In the genomic region with DNA sequence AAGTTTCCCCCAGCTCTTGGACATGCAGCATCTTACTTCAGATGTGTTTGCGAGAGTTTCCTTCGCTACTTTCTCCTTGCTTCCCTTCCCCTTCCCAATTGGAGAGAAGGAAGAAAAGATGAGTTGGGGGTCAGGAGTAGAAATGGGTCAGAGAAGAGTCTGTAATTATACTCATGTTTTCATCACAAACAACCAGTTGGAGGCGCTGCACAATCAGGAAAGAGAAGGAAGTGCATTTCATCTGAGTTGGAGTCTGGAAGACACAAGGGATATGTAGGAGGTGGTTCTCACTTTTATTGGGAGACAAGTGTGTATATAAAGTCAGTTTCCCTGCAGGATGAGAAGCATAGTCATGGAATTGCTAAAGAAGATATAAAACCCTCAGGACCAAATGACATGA, we compare ENCODE assay signal across 14 cellular contexts. TPM values are rescaled to one million over a fixed set of nuclear protein-coding genes. Genes with fewer than 3 reads are reported as not detected.
A peak's percentile ranks its signal among the peaks of the same experiment; 100 is the strongest.
DNase-seq lines count a peak whose midpoint lies in the region; TF ChIP-seq lines count a peak whose summit lies in the region.
"Had no signal": no experiment of that assay in that cellular context is flagged by ENCODE, and none has a peak within 500 bp of the region (broad histone marks: within the 10 kb centered on the region; RNA-seq: fewer than 3 reads in every experiment).

No MANE protein-coding gene starts in this region.

- H3K4me3 ChIP-seq in CD8-positive, alpha-beta memory T cell (ENCODE audit: low read length) = no peak overlapping the region
- H3K4me3 ChIP-seq: heart right ventricle, right atrium auricular region had no signal

- POLR2A ChIA-PET in CD8-positive, alpha-beta memory T cell (lab: Charles Lee) = no interaction called here

- peaks cover 8% of the 10 kb centered on the region for H3K4me1 Mint-ChIP-seq in progenitor cell of endocrine pancreas (ENCODE audit: low read depth)
- H3K4me1 Mint-ChIP-seq in CD8-positive, alpha-beta memory T cell = no peaks in the 10 kb centered on the region
- H3K4me1 Mint-ChIP-seq: activated naive CD8-positive, alpha-beta T cell treated with anti-CD3 and anti-CD28 coated beads for 36 hours had no signal

- H3K36me3 ChIP-seq in CD8-positive, alpha-beta memory T cell (ENCODE audit: insufficient read depth, low read length) = no peaks in the 10 kb centered on the region
- H3K36me3 ChIP-seq: right atrium auricular region had no signal

- no peaks in the 10 kb centered on the region for H3K27me3 ChIP-seq in CD8-positive, alpha-beta memory T cell (ENCODE audit: insufficient read depth, low read length, poor library complexity, severe bottlenecking)
- H3K27me3 ChIP-seq: right atrium auricular region had no signal

- CTCF ChIA-PET in CD8-positive, alpha-beta memory T cell (lab: Charles Lee) = no interaction called here

- DNase-seq in NCI-H82 (lab: John Stamatoyannopoulos, UW) (peak; percentile 24), NCI-H82 treated with DMSO at 0.1 percent for 48 hours (lab: John Stamatoyannopoulos, UW; ENCODE audit: unreplicated experiment) (no peak), NAMALWA (ENCODE audit: low spot score) (peak; percentile 25), cerebellar cortex (ENCODE audit: low spot score) (peak; percentile 27), progenitor cell of endocrine pancreas (ENCODE audit: low spot score, unreplicated experiment) (no peak), NCI-H2107 (lab: John Stamatoyannopoulos, UW) (no peak), posterior cingulate gyrus (no peak)
- DNase-seq in CD8-positive, alpha-beta memory T cell = no peak
- DNase-seq: activated CD4-positive, alpha-beta memory T cell treated with anti-CD3 and anti-CD28 coated beads for 36 hours; activated naive CD8-positive, alpha-beta T cell treated with anti-CD3 and anti-CD28 coated beads for 36 hours; heart right ventricle; SW 1271 had no signal

- intact Hi-C loops in posterior cingulate gyrus (cut with DNase I) = no loop called here

- H3K36me3 Mint-ChIP-seq in progenitor cell of endocrine pancreas (ENCODE audit: insufficient read depth) = no peaks in the 10 kb centered on the region
- peaks cover 0 to 11% (median 3%) of the 10 kb centered on the region in 3 donors for H3K36me3 Mint-ChIP-seq in CD8-positive, alpha-beta memory T cell
- H3K36me3 Mint-ChIP-seq: activated naive CD8-positive, alpha-beta T cell treated with anti-CD3 and anti-CD28 coated beads for 36 hours had no signal

- H3K9me3 ChIP-seq in CD8-positive, alpha-beta memory T cell (ENCODE audit: low read length) = no peaks in the 10 kb centered on the region
- H3K9me3 ChIP-seq: heart right ventricle, right atrium auricular region had no signal

- no peak overlapping the region for H3K27ac ChIP-seq in CD8-positive, alpha-beta memory T cell (ENCODE audit: low read depth, low read length)
- H3K27ac ChIP-seq: heart right ventricle, right atrium auricular region had no signal

- no peaks in the 10 kb centered on the region for H3K9me3 Mint-ChIP-seq in progenitor cell of endocrine pancreas (ENCODE audit: low read depth)
- H3K9me3 Mint-ChIP-seq in CD8-positive, alpha-beta memory T cell = no peaks in the 10 kb centered on the region
- H3K9me3 Mint-ChIP-seq: activated CD4-positive, alpha-beta memory T cell treated with anti-CD3 and anti-CD28 coated beads for 36 hours; activated naive CD8-positive, alpha-beta T cell treated with anti-CD3 and anti-CD28 coated beads for 36 hours had no signal

- TF ChIP-seq CTCF in progenitor cell of endocrine pancreas (IDR thresholded peaks at IDR 0.05; ENCODE audit: unreplicated experiment) = peak; percentile 41

- no peak overlapping the region for H3K27ac Mint-ChIP-seq in progenitor cell of endocrine pancreas
- no peak overlapping the region for H3K27ac Mint-ChIP-seq in CD8-positive, alpha-beta memory T cell
- H3K27ac Mint-ChIP-seq: activated CD4-positive, alpha-beta memory T cell treated with anti-CD3 and anti-CD28 coated beads for 36 hours; activated naive CD8-positive, alpha-beta T cell treated with anti-CD3 and anti-CD28 coated beads for 36 hours had no signal

- H3K27me3 Mint-ChIP-seq in progenitor cell of endocrine pancreas = peaks cover 5% of the 10 kb centered on the region
- peaks cover 3 to 4% of the 10 kb centered on the region in 2 donors for H3K27me3 Mint-ChIP-seq in CD8-positive, alpha-beta memory T cell
- H3K27me3 Mint-ChIP-seq: activated naive CD8-positive, alpha-beta T cell treated with anti-CD3 and anti-CD28 coated beads for 36 hours had no signal

- H3K4me3 Mint-ChIP-seq in progenitor cell of endocrine pancreas (ENCODE audit: low read depth) = no peak overlapping the region
- no peak overlapping the region for H3K4me3 Mint-ChIP-seq in CD8-positive, alpha-beta memory T cell
- H3K4me3 Mint-ChIP-seq: activated CD4-positive, alpha-beta memory T cell treated with anti-CD3 and anti-CD28 coated beads for 36 hours; activated naive CD8-positive, alpha-beta T cell treated with anti-CD3 and anti-CD28 coated beads for 36 hours had no signal

- H3K4me1 ChIP-seq in CD8-positive, alpha-beta memory T cell (ENCODE audit: insufficient read depth, low read length) = no peaks in the 10 kb centered on the region
- H3K4me1 ChIP-seq: heart right ventricle, right atrium auricular region had no signal

RNA-seq across cellular contexts. Expression of a gene that starts 31.3 kb away (rescaled TPM):
- not detected in 2 replicates for total RNA-seq in progenitor cell of endocrine pancreas
- not detected for total RNA-seq in CD8-positive, alpha-beta memory T cell
- not detected for polyA plus RNA-seq in CD8-positive, alpha-beta memory T cell
- total RNA-seq: activated CD4-positive, alpha-beta memory T cell treated with anti-CD3 and anti-CD28 coated beads for 36 hours; activated naive CD8-positive, alpha-beta T cell treated with anti-CD3 and anti-CD28 coated beads for 36 hours; dermis microvascular lymphatic vessel endothelial cell; heart right ventricle; right atrium auricular region had no signal
- polyA plus RNA-seq: heart right ventricle had no signal

Comparison
In these comparisons a context has a peak if more than half of its experiments do, and no peak if none do; other contexts are left out.
1. DNase-seq: peak in NCI-H82 (single experiment), NAMALWA (single experiment) and cerebellar cortex (single experiment); none in NCI-H82 treated with DMSO at 0.1 percent for 48 hours (single experiment), progenitor cell of endocrine pancreas (single experiment), NCI-H2107 (single experiment), CD8-positive, alpha-beta memory T cell (0 of 5) and posterior cingulate gyrus (0 of 10).